Comparison of ENCODE assay signal across 1 cellular context in the genomic region with DNA sequence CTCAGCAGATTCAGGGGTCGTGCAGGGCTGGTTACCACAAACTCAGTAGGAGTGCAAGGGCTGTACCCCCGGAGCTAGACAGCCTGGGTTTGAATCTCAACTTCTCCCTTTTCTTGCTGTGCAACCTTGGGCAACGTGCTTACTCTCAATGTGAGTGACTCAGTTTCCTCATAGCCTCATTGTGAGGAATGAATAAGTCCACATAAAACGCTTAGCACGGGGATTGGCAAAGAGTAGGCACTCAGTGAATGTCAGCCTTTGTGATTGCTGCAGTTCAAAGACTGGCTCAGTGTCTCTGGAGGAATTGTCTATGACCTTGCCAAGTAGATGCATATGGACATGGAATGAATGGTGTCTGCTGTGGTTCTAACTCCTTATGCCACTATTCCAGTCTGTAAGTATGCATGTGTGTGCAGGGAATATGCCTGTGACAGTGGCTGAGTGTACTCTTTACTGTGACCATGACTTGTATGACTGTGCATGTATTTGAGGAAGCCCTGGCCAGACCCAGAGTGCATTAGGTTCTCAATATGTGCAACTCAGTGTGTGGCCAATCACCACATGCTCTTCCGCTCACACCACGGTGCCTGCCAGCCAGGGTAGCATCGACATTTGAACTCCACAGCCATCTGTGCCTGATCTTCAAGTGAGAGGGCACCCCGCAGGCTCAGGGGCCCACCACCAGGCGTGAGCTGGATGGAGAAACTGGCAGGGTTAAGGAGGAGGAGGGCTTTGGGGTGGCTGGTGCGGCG.
TF ChIP-seq lines count a peak whose summit lies in the region.

No MANE protein-coding gene starts in this region.

TF ChIP-seq in SK-N-SH treated with all-trans-retinoic acid at 6 μM for 48 hours, 23 proteins besides CTCF, POLR2A, EP300 and RAD21 (continued from another document):
- TF ChIP-seq, protein P1, sequence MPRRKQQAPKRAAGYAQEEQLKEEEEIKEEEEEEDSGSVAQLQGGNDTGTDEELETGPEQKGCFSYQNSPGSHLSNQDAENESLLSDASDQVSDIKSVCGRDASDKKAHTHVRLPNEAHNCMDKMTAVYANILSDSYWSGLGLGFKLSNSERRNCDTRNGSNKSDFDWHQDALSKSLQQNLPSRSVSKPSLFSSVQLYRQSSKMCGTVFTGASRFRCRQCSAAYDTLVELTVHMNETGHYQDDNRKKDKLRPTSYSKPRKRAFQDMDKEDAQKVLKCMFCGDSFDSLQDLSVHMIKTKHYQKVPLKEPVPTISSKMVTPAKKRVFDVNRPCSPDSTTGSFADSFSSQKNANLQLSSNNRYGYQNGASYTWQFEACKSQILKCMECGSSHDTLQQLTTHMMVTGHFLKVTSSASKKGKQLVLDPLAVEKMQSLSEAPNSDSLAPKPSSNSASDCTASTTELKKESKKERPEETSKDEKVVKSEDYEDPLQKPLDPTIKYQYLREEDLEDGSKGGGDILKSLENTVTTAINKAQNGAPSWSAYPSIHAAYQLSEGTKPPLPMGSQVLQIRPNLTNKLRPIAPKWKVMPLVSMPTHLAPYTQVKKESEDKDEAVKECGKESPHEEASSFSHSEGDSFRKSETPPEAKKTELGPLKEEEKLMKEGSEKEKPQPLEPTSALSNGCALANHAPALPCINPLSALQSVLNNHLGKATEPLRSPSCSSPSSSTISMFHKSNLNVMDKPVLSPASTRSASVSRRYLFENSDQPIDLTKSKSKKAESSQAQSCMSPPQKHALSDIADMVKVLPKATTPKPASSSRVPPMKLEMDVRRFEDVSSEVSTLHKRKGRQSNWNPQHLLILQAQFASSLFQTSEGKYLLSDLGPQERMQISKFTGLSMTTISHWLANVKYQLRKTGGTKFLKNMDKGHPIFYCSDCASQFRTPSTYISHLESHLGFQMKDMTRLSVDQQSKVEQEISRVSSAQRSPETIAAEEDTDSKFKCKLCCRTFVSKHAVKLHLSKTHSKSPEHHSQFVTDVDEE (CRISPR knock-in tag; IDR thresholded peaks at IDR 0.05) = no peak
- TF ChIP-seq, protein P2, sequence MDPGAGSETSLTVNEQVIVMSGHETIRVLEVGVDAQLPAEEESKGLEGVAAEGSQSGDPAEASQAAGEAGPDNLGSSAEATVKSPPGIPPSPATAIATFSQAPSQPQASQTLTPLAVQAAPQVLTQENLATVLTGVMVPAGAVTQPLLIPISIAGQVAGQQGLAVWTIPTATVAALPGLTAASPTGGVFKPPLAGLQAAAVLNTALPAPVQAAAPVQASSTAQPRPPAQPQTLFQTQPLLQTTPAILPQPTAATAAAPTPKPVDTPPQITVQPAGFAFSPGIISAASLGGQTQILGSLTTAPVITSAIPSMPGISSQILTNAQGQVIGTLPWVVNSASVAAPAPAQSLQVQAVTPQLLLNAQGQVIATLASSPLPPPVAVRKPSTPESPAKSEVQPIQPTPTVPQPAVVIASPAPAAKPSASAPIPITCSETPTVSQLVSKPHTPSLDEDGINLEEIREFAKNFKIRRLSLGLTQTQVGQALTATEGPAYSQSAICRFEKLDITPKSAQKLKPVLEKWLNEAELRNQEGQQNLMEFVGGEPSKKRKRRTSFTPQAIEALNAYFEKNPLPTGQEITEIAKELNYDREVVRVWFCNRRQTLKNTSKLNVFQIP (CRISPR knock-in tag; IDR thresholded peaks at IDR 0.05; ENCODE audit: borderline replicate concordance, low read depth) = no peak
- TF ChIP-seq ZFP30 (CRISPR knock-in tag; IDR thresholded peaks at IDR 0.05) (no peak), OSR1 (CRISPR knock-in tag; IDR thresholded peaks at IDR 0.05) (no peak), ZC3H10 (CRISPR knock-in tag; IDR thresholded peaks at IDR 0.05) (no peak), PPARA (CRISPR knock-in tag; IDR thresholded peaks at IDR 0.05; ENCODE audit: borderline replicate concordance) (no peak), RARB (CRISPR knock-in tag; IDR thresholded peaks at IDR 0.05) (no peak), CSDC2 (CRISPR knock-in tag; IDR thresholded peaks at IDR 0.05) (no peak), ZNF70 (CRISPR knock-in tag; IDR thresholded peaks at IDR 0.05) (no peak), ESRRG (CRISPR knock-in tag; IDR thresholded peaks at IDR 0.05) (no peak), ZNF8 (CRISPR knock-in tag; IDR thresholded peaks at IDR 0.05) (no peak), ZFP3 (CRISPR knock-in tag; IDR thresholded peaks at IDR 0.05) (no peak), ISL1 (CRISPR knock-in tag; IDR thresholded peaks at IDR 0.05) (no peak), SNAI2 (CRISPR knock-in tag; IDR thresholded peaks at IDR 0.05) (no peak), GLIS3 (CRISPR knock-in tag; IDR thresholded peaks at IDR 0.05) (no peak), TCF4 (CRISPR knock-in tag; IDR thresholded peaks at IDR 0.05; ENCODE audit: borderline replicate concordance) (no peak), ARNTL (CRISPR knock-in tag; IDR thresholded peaks at IDR 0.05; ENCODE audit: borderline replicate concordance, low read depth) (no peak)
- TF ChIP-seq, protein P3, sequence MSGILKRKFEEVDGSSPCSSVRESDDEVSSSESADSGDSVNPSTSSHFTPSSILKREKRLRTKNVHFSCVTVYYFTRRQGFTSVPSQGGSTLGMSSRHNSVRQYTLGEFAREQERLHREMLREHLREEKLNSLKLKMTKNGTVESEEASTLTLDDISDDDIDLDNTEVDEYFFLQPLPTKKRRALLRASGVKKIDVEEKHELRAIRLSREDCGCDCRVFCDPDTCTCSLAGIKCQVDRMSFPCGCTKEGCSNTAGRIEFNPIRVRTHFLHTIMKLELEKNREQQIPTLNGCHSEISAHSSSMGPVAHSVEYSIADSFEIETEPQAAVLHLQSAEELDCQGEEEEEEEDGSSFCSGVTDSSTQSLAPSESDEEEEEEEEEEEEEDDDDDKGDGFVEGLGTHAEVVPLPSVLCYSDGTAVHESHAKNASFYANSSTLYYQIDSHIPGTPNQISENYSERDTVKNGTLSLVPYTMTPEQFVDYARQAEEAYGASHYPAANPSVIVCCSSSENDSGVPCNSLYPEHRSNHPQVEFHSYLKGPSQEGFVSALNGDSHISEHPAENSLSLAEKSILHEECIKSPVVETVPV (CRISPR knock-in tag; IDR thresholded peaks at IDR 0.05) = no peak
TF ChIP-seq in SK-N-SH treated with all-trans-retinoic acid at 6 μM for 48 hours: peak in this region for 0.
